Comparison of ENCODE assay signal across 10 cellular contexts in the genomic region with DNA sequence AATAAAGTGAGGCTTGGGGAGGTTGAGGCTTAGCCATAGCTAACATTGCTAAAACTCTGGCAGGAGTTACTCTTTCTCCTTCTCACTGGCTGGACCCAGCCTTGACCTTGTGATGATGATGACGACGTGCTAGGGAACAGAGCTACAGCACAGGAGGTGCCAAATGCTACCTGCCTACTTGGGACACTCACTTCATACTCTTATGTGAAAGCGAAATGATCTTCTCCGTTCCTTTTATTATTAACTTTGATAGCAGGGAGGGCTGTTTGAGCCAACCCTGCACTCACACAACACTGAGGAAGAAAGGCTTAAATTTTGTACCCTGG. TPM values are rescaled to one million over a fixed set of nuclear protein-coding genes. Genes with fewer than 3 reads are reported as not detected.
A peak's percentile ranks its signal among the peaks of the same experiment; 100 is the strongest.
DNase-seq lines count a peak whose midpoint lies in the region; ATAC-seq and TF ChIP-seq lines count a peak whose summit lies in the region.
"Had no signal": no experiment of that assay in that cellular context is flagged by ENCODE, and none has a peak within 500 bp of the region (broad histone marks: within the 10 kb centered on the region; RNA-seq: fewer than 3 reads in every experiment).

No MANE protein-coding gene starts in this region.

- H2BK120ac ChIP-seq in neuronal stem cell (ENCODE audit: low read depth, low read length), result no peak overlapping the region

- no CpG with 5 or more reads among the region's 4 CpGs for WGBS in neuronal stem cell (ENCODE audit: extremely low coverage in 2 of 2, insufficient read length in 2 of 2, insufficient replicate concordance in 1 of 2), 2 donors

- no peak for TF ChIP-seq CTCF in DND-41 (IDR thresholded peaks at IDR 0.05; ENCODE audit: borderline replicate concordance, extremely low read depth, low read length, poor library complexity, severe bottlenecking)
- no peak for TF ChIP-seq CTCF in NB4 (IDR thresholded peaks at IDR 0.05; ENCODE audit: low read depth, low read length)
- no peak for TF ChIP-seq CTCF in coronary artery (IDR thresholded peaks at IDR 0.05)

- H3K4me3 ChIP-seq in DND-41 (ENCODE audit: low read depth in 1 of 2, low read length in 2 of 2), result peak overlapping the region in 1 of 2 experiments; percentile 96; a peak in 2 of 4 replicates
- H3K4me3 ChIP-seq in NB4 (ENCODE audit: low read depth, low read length), result peak overlapping the region; percentile 71
- H3K4me3 ChIP-seq in coronary artery, result peak overlapping the region; percentile 89
- H3K4me3 ChIP-seq in neuronal stem cell (ENCODE audit: low read length in 2 of 2), result peak overlapping the region in 1 of 2 donors; percentile 98

- no peak overlapping the region for H3K4ac ChIP-seq in neuronal stem cell (ENCODE audit: low read length)

- peaks cover 36% of the 10 kb centered on the region for H3K79me2 ChIP-seq in DND-41 (ENCODE audit: insufficient read depth, low read length)

- peak overlapping the region; percentile 89 for H3K4me2 ChIP-seq in DND-41 (ENCODE audit: insufficient read depth, low read length)
- H3K4me2 ChIP-seq in neuronal stem cell (ENCODE audit: insufficient read depth, low read length, poor library complexity, severe bottlenecking), result no peak overlapping the region

- no peak overlapping the region for H2BK5ac ChIP-seq in neuronal stem cell (ENCODE audit: low read length)

- H3K27ac ChIP-seq in DND-41 (ENCODE audit: low read length) (no peak overlapping the region), coronary artery (no peak overlapping the region), neuronal stem cell (replicated peaks; ENCODE audit: low read length) (no peak overlapping the region)

- H2AFZ ChIP-seq in DND-41 (ENCODE audit: low read depth, low read length) (peak overlapping the region; percentile 9; the same call in 1 of the 2 replicates), neuronal stem cell (ENCODE audit: low read length) (peak overlapping the region; percentile 10)

- DNase-seq in DND-41, result no peak
- DNase-seq in NB4 (ENCODE audit: low read depth), result no peak
- DNase-seq in coronary artery (ENCODE audit: low spot score), result no peak
- no peak for DNase-seq in neuronal stem cell (ENCODE audit: low spot score)
- DNase-seq in cerebellum (ENCODE audit: low spot score), result no peak
- DNase-seq in activated CD4-positive, alpha-beta T cell treated with anti-CD3 and anti-CD28 coated beads, Interleukin-2, amount 50 U/mL, for 4 hours, result no peak
- DNase-seq in hepatic stellate cell (ENCODE audit: low spot score), result no peak
- DNase-seq: T1000 had no signal

- H3K4me1 ChIP-seq in DND-41 (ENCODE audit: insufficient read depth, low read length), result peaks cover 41% of the 10 kb centered on the region
- peaks cover 9 to 22% of the 10 kb centered on the region in 2 donors for H3K4me1 ChIP-seq in neuronal stem cell (ENCODE audit: control insufficient read depth in 2 of 2, insufficient read depth in 1 of 2, low read depth in 1 of 2, low read length in 2 of 2)

- peaks cover 3% of the 10 kb centered on the region for H3K79me1 ChIP-seq in neuronal stem cell (ENCODE audit: low read depth, low read length)

- H3K36me3 ChIP-seq in DND-41 (ENCODE audit: insufficient read depth, low read length) (peaks cover 8% of the 10 kb centered on the region), neuronal stem cell (replicated peaks in 1 of 2; ENCODE audit: control insufficient read depth in 2 of 2, insufficient read depth in 2 of 2, low read length in 2 of 2) (peaks cover 0 to 13% of the 10 kb centered on the region in 2 donors)
- H3K36me3 ChIP-seq: uterus had no signal

- H3K18ac ChIP-seq in neuronal stem cell (ENCODE audit: low read length), result no peak overlapping the region

- H2BK12ac ChIP-seq in neuronal stem cell (ENCODE audit: low read length), result no peak overlapping the region

- H3K9me3 ChIP-seq in DND-41 (ENCODE audit: insufficient read depth, low read length, severe bottlenecking) (no peaks in the 10 kb centered on the region), neuronal stem cell (replicated peaks in 1 of 2; ENCODE audit: control insufficient read depth in 2 of 2, insufficient read depth in 1 of 2, low read depth in 1 of 2, low read length in 2 of 2) (no peaks in the 10 kb centered on the region)
- H3K9me3 ChIP-seq: uterus had no signal

- H3K14ac ChIP-seq in neuronal stem cell (ENCODE audit: low read length), result no peak overlapping the region

- no peaks in the 10 kb centered on the region for H3K27me3 ChIP-seq in DND-41 (ENCODE audit: insufficient read depth, low read length, poor library complexity)
- H3K27me3 ChIP-seq in neuronal stem cell (ENCODE audit: control insufficient read depth in 3 of 3, insufficient read depth in 3 of 3, low read depth in 1 of 3, low read length in 3 of 3), result peaks cover 0 to 2% (median 0%) of the 10 kb centered on the region in 3 experiments
- H3K27me3 ChIP-seq: uterus had no signal

- ATAC-seq in DND-41 (ENCODE audit: insufficient read depth, low read depth) (no peak), HG03135 (IDR thresholded peaks at IDR 0.05; ENCODE audit: unreplicated experiment) (no peak)

- H2BK15ac ChIP-seq in neuronal stem cell (ENCODE audit: low read length), result no peak overlapping the region

- H4K20me1 ChIP-seq in DND-41 (ENCODE audit: insufficient read depth, low read length), result peaks cover 32% of the 10 kb centered on the region

- H3K9ac ChIP-seq in DND-41 (ENCODE audit: low read depth, low read length) (peak overlapping the region; percentile 83; the same call in 1 of the 2 replicates), neuronal stem cell (ENCODE audit: low read depth, low read length, poor library complexity) (no peak overlapping the region)

- H3K23ac ChIP-seq in neuronal stem cell (ENCODE audit: low read depth, low read length, poor library complexity), result no peak overlapping the region

- H2AK5ac ChIP-seq in neuronal stem cell (ENCODE audit: low read depth, low read length), result no peak overlapping the region

- H4K91ac ChIP-seq in neuronal stem cell (ENCODE audit: low read depth, low read length, poor library complexity), result no peak overlapping the region

- H4K8ac ChIP-seq in neuronal stem cell (ENCODE audit: low read depth, low read length), result no peak overlapping the region

- TF ChIP-seq POLR2A in NB4 (IDR thresholded peaks at IDR 0.05; ENCODE audit: extremely low read depth, insufficient read length), result no peak

RNA-seq across cellular contexts. Expression of a gene that starts 1.2 kb away (rescaled TPM):
- 34.2 TPM for polyA plus RNA-seq in neuronal stem cell (2013, experiment 1 of 2)
- 32.1 TPM for polyA plus RNA-seq in neuronal stem cell (2013, experiment 2 of 2)
- 57.5 TPM for total RNA-seq in cerebellum
